Comparison of ENCODE assay signal across 20 cellular contexts in genomic region chr10:131781076-131781475, GRCh38.
DNase-seq lines count a peak whose midpoint lies in the region; ATAC-seq and FAIRE-seq lines count a peak whose summit lies in the region.
"Had no signal": no experiment of that assay in that cellular context is flagged by ENCODE, and none has a peak within 500 bp of the region (broad histone marks: within the 10 kb centered on the region; RNA-seq: fewer than 3 reads in every experiment).

No MANE protein-coding gene starts in this region.

- peaks cover 18% of the 10 kb centered on the region for H3K9me3 Mint-ChIP-seq in activated CD8-positive, alpha-beta memory T cell treated with anti-CD3 and anti-CD28 coated beads, Interleukin-2, amount 10 ng/mL, durations not matched to agents 7 days and 5 days (ENCODE audit: low read depth)

- H3K4me1 Mint-ChIP-seq in activated CD8-positive, alpha-beta memory T cell treated with anti-CD3 and anti-CD28 coated beads, Interleukin-2, amount 10 ng/mL, durations not matched to agents 7 days and 5 days, result no peaks in the 10 kb centered on the region
- H3K4me1 Mint-ChIP-seq: B cell; CD4-positive, CD25-positive, alpha-beta regulatory T cell had no signal

- H3K27ac Mint-ChIP-seq in activated CD8-positive, alpha-beta memory T cell treated with anti-CD3 and anti-CD28 coated beads, Interleukin-2, amount 10 ng/mL, durations not matched to agents 7 days and 5 days, result no peak overlapping the region
- H3K27ac Mint-ChIP-seq: B cell; CD4-positive, CD25-positive, alpha-beta regulatory T cell; CD8-positive, alpha-beta T cell; HFFc6 had no signal

- H3K27me3 Mint-ChIP-seq in activated CD8-positive, alpha-beta memory T cell treated with anti-CD3 and anti-CD28 coated beads, Interleukin-2, amount 10 ng/mL, durations not matched to agents 7 days and 5 days, result no peaks in the 10 kb centered on the region
- H3K27me3 Mint-ChIP-seq: B cell; CD4-positive, CD25-positive, alpha-beta regulatory T cell had no signal

- peak; percentile 21 for DNase-seq in activated CD8-positive, alpha-beta memory T cell treated with anti-CD3 and anti-CD28 coated beads for 24 hours
- no peak for DNase-seq in activated CD8-positive, alpha-beta memory T cell treated with anti-CD3 and anti-CD28 coated beads, Interleukin-2, amount 10 ng/mL, durations not matched to agents 7 days and 5 days
- DNase-seq in islet precursor cell (peak; percentile 30), sciatic nerve (ENCODE audit: low spot score) (peak; percentile 38), urothelium cell line (ENCODE audit: low spot score) (no peak)
- DNase-seq: Caco-2; CD4-positive, CD25-positive, alpha-beta regulatory T cell; CD8-positive, alpha-beta T cell; DMS153; DMS79; EL; GDM1; GOT3; HFFc6 had no signal

- no peak overlapping the region for H3K4me3 Mint-ChIP-seq in activated CD8-positive, alpha-beta memory T cell treated with anti-CD3 and anti-CD28 coated beads, Interleukin-2, amount 10 ng/mL, durations not matched to agents 7 days and 5 days
- H3K4me3 Mint-ChIP-seq: B cell; CD4-positive, CD25-positive, alpha-beta regulatory T cell; CD8-positive, alpha-beta T cell; HFFc6 had no signal

- CTCF ChIA-PET in activated CD8-positive, alpha-beta memory T cell treated with anti-CD3 and anti-CD28 coated beads, Interleukin-2, amount 10 ng/mL, durations not matched to agents 7 days and 5 days (lab: Charles Lee), result no interaction called here

- H3K36me3 Mint-ChIP-seq in activated CD8-positive, alpha-beta memory T cell treated with anti-CD3 and anti-CD28 coated beads, Interleukin-2, amount 10 ng/mL, durations not matched to agents 7 days and 5 days, result no peaks in the 10 kb centered on the region
- H3K36me3 Mint-ChIP-seq: CD4-positive, CD25-positive, alpha-beta regulatory T cell; CD8-positive, alpha-beta T cell had no signal

- ATAC-seq in activated CD8-positive, alpha-beta memory T cell treated with anti-CD3 and anti-CD28 coated beads, Interleukin-2, amount 10 ng/mL, durations not matched to agents 7 days and 5 days, result no peak
- no peak for ATAC-seq in sciatic nerve
- ATAC-seq in GM19328 (IDR thresholded peaks at IDR 0.05; ENCODE audit: unreplicated experiment), result no peak
- ATAC-seq: CD8-positive, alpha-beta T cell; GM12878 had no signal

- intact Hi-C loops in sciatic nerve (cut with DNase I), result no loop called here

- no peak for FAIRE-seq in urothelium cell line (lab: Jason Lieb, UNC)
- FAIRE-seq: A204.1, GM12878, GM19239, H54 had no signal

Comparison
In these comparisons a context has a peak if more than half of its experiments do, and no peak if none do; other contexts are left out.
1. DNase-seq: peak in activated CD8-positive, alpha-beta memory T cell treated with anti-CD3 and anti-CD28 coated beads for 24 hours (single experiment), islet precursor cell (single experiment) and sciatic nerve (single experiment); none in activated CD8-positive, alpha-beta memory T cell treated with anti-CD3 and anti-CD28 coated beads, Interleukin-2, amount 10 ng/mL, durations not matched to agents 7 days and 5 days (single experiment) and urothelium cell line (single experiment).